In the genomic region with DNA sequence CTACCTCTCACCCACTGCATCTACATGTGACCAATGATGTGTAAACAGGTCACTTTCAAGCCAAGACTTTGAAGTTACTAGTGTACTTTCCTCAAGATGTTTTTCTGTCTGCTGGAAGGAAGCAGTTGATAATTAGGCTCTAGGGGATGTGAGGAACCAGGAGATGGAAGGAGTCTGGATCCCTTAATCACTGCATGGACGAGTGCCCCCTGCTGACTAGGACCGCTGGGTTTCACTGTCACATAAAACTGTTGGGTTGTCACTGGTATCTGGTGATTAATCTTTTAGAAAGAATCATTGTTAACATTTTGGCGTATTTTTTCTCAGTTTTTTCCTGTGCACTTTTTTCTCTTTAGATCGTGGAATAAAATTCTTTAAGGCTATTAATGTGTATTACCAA, we compare ENCODE assay signal across 8 cellular contexts.
DNase-seq lines count a peak whose midpoint lies in the region; ATAC-seq, FAIRE-seq and TF ChIP-seq lines count a peak whose summit lies in the region.
"Had no signal": no experiment of that assay in that cellular context is flagged by ENCODE, and none has a peak within 500 bp of the region (broad histone marks: within the 10 kb centered on the region; RNA-seq: fewer than 3 reads in every experiment).

No MANE protein-coding gene starts in this region.

- no peak overlapping the region for H3K27ac Mint-ChIP-seq in osteocyte (ENCODE audit: unreplicated experiment)
- H3K27ac Mint-ChIP-seq in activated T-cell treated with anti-CD3 and anti-CD28 coated beads, Interleukin-2, amount 50 U/mL, for 24 hours: no peak overlapping the region

- ATAC-seq in GM18867 (IDR thresholded peaks at IDR 0.05; ENCODE audit: unreplicated experiment): no peak
- no peak for ATAC-seq in HG02852 (IDR thresholded peaks at IDR 0.05; ENCODE audit: unreplicated experiment)

- H2BK20ac ChIP-seq in H1 (ENCODE audit: low read length): no peak overlapping the region

- no peak for FAIRE-seq in H1 (lab: Jason Lieb, UNC)

- H3K4me3 Mint-ChIP-seq in osteocyte (ENCODE audit: unreplicated experiment): no peak overlapping the region
- H3K4me3 Mint-ChIP-seq in activated T-cell treated with anti-CD3 and anti-CD28 coated beads, Interleukin-2, amount 50 U/mL, for 24 hours: no peak overlapping the region

- H3K4me1 ChIP-seq in H1 (replicated peaks in 1 of 4; ENCODE audit: control insufficient read depth in 3 of 4, insufficient read depth in 4 of 4, low read length in 3 of 4): no peaks in the 10 kb centered on the region

- no peaks in the 10 kb centered on the region for H3K36me3 Mint-ChIP-seq in osteocyte (ENCODE audit: unreplicated experiment)
- H3K36me3 Mint-ChIP-seq in activated T-cell treated with anti-CD3 and anti-CD28 coated beads, Interleukin-2, amount 50 U/mL, for 24 hours (ENCODE audit: low read depth): no peaks in the 10 kb centered on the region

- POLR2A ChIA-PET in H1 (lab: Charles Lee; ENCODE audit: partially characterized antibody): no interaction called here

- H3K27ac ChIP-seq in H1 (ENCODE audit: low read depth, low read length): no peak overlapping the region
- H3K27ac ChIP-seq: skin epidermis had no signal

- H4K5ac ChIP-seq in H1 (ENCODE audit: insufficient read length, low read depth, low read length): no peak overlapping the region

- no peak for TF ChIP-seq EP300 in H1 (IDR thresholded peaks at IDR 0.05; ENCODE audit: borderline replicate concordance in 1 of 2, low read depth in 2 of 2, low read length in 2 of 2)

- TF ChIP-seq CTCF in GM10266 (IDR thresholded peaks at IDR 0.05; ENCODE audit: control insufficient read depth, insufficient read depth, low read depth, missing control alignments): peak; percentile 41
- TF ChIP-seq CTCF in H1 (IDR thresholded peaks at IDR 0.05; ENCODE audit: control extremely low read depth in 1 of 3, insufficient read depth in 1 of 3, low read depth in 1 of 3, low read length in 3 of 3): peak; percentile 24 to 41 (median 30); a peak in 3 of 4 replicates
- peak; percentile 28 for TF ChIP-seq CTCF in osteocyte (IDR thresholded peaks at IDR 0.05)

- H3K4me2 ChIP-seq in H1 (ENCODE audit: insufficient read depth in 1 of 2, low read depth in 2 of 2, low read length in 2 of 2): no peak overlapping the region

- no peak overlapping the region for H2BK15ac ChIP-seq in H1 (ENCODE audit: low read length)

- H4K91ac ChIP-seq in H1 (replicated peaks; ENCODE audit: insufficient read length, low read length): no peak overlapping the region

- DNase-seq in GM10266 (ENCODE audit: extremely low spot score) (peak; percentile 23), LHCN-M2 (ENCODE audit: low read depth) (peak; percentile 19), H1 (ENCODE audit: low read depth in 1 of 2, low spot score in 2 of 2) (no peak), osteocyte (ENCODE audit: extremely low spot score, unreplicated experiment) (no peak)
- no peak for DNase-seq in activated T-cell treated with anti-CD3 and anti-CD28 coated beads, Interleukin-2, amount 50 U/mL, for 24 hours

- H2BK12ac ChIP-seq in H1 (ENCODE audit: low read depth, low read length): no peak overlapping the region

- no peaks in the 10 kb centered on the region for H3K4me1 Mint-ChIP-seq in osteocyte (ENCODE audit: unreplicated experiment)
- H3K4me1 Mint-ChIP-seq in activated T-cell treated with anti-CD3 and anti-CD28 coated beads, Interleukin-2, amount 50 U/mL, for 24 hours (ENCODE audit: low read depth): no peaks in the 10 kb centered on the region

- peaks cover 8% of the 10 kb centered on the region for H3K9me3 Mint-ChIP-seq in osteocyte (ENCODE audit: unreplicated experiment)
- no peaks in the 10 kb centered on the region for H3K9me3 Mint-ChIP-seq in activated T-cell treated with anti-CD3 and anti-CD28 coated beads, Interleukin-2, amount 50 U/mL, for 24 hours

- peak overlapping the region; percentile 50; the same call in 1 of the 2 replicates for H2AFZ ChIP-seq in H1 (ENCODE audit: low read length)

- no peak overlapping the region for H3K9ac ChIP-seq in H1 (replicated peaks in 1 of 4; ENCODE audit: extremely low read depth in 1 of 4, low read depth in 3 of 4, low read length in 3 of 4)

- H4K20me1 ChIP-seq in H1 (replicated peaks in 1 of 2; ENCODE audit: control insufficient read depth in 1 of 2, insufficient read depth in 2 of 2, low read length in 2 of 2): no peaks in the 10 kb centered on the region

- no peak overlapping the region for H3K4me3 ChIP-seq in H1 (ENCODE audit: extremely low read depth in 1 of 4, insufficient read depth in 2 of 4, low read depth in 3 of 4, low read length in 4 of 4)
- H3K4me3 ChIP-seq: skin epidermis had no signal

- TF ChIP-seq RAD21 in H1 (IDR thresholded peaks at IDR 0.05 in 1 of 2, conservative IDR thresholded peaks at IDR 0.05 in 1 of 2; ENCODE audit: low read depth in 2 of 2, low read length in 2 of 2): peak; percentile 31 to 46; a peak in 3 of 4 replicates

- no peak for TF ChIP-seq POLR2A in H1 (IDR thresholded peaks at IDR 0.05; ENCODE audit: control extremely low read depth in 1 of 2, low read depth in 2 of 2, low read length in 2 of 2)

- H3K36me3 ChIP-seq in H1 (ENCODE audit: control insufficient read depth in 2 of 4, insufficient read depth in 4 of 4, low read length in 3 of 4): no peaks in the 10 kb centered on the region

- no peak overlapping the region for H3K23ac ChIP-seq in H1 (ENCODE audit: insufficient read length)

- H3K79me1 ChIP-seq in H1 (ENCODE audit: low read depth, low read length): no peaks in the 10 kb centered on the region

- H2BK5ac ChIP-seq in H1 (ENCODE audit: low read depth, low read length): no peak overlapping the region

- no peaks in the 10 kb centered on the region for H3K9me3 ChIP-seq in H1 (ENCODE audit: insufficient read depth in 2 of 2, low read depth in 1 of 2, low read length in 1 of 2)

- H3K4ac ChIP-seq in H1 (replicated peaks; ENCODE audit: insufficient read length, low read depth, low read length): no peak overlapping the region

- H4K8ac ChIP-seq in H1 (ENCODE audit: extremely low read depth, insufficient read depth, low read length): no peak overlapping the region

- H3K23me2 ChIP-seq in H1 (ENCODE audit: low read depth, low read length): no peaks in the 10 kb centered on the region; the same call in 1 of the 2 replicates

- H3K27me3 Mint-ChIP-seq in osteocyte (ENCODE audit: unreplicated experiment): peaks cover 21% of the 10 kb centered on the region
- no peaks in the 10 kb centered on the region for H3K27me3 Mint-ChIP-seq in activated T-cell treated with anti-CD3 and anti-CD28 coated beads, Interleukin-2, amount 50 U/mL, for 24 hours

- H3K56ac ChIP-seq in H1 (replicated peaks; ENCODE audit: insufficient read length, low read depth, low read length): no peak overlapping the region

- H3K18ac ChIP-seq in H1 (ENCODE audit: extremely low read depth, low read length): no peak overlapping the region

- H3K79me2 ChIP-seq in H1 (ENCODE audit: control insufficient read depth in 1 of 2, insufficient read depth in 2 of 2, low read length in 2 of 2): no peaks in the 10 kb centered on the region

- CTCF ChIA-PET in H1 (lab: Charles Lee; ENCODE audit: partially characterized antibody): interaction anchor here (0.9 kb wide), 1 partner anchor 15 kb away, joined by 3 read pairs; no protein-coding TSS in a partner anchor

- no peak overlapping the region for H3K14ac ChIP-seq in H1 (ENCODE audit: insufficient read length)

- 72% methylated on average over 4 of the region's 4 CpGs; no CpG with 5 or more reads in 1 of the 2 experiments for WGBS in H1 (ENCODE audit: extremely low coverage in 1 of 2, insufficient coverage in 1 of 2, insufficient read length in 1 of 2, insufficient replicate concordance in 2 of 2, low coverage in 1 of 2, low lambda C conversion rate in 2 of 2, missing lambda C conversion rate in 1 of 2), 2 experiments

- H3K27me3 ChIP-seq in H1 (replicated peaks in 1 of 4; ENCODE audit: control insufficient read depth in 3 of 4, extremely low read depth in 1 of 4, insufficient read depth in 3 of 4, low read length in 3 of 4): no peaks in the 10 kb centered on the region

- no peak overlapping the region for H2BK120ac ChIP-seq in H1 (replicated peaks; ENCODE audit: low read depth, low read length)

- no peak overlapping the region for H2AK5ac ChIP-seq in H1 (ENCODE audit: low read depth, low read length)

TF ChIP-seq in H1, 55 proteins besides CTCF, POLR2A, EP300 and RAD21 (continues in another document):
- TF ChIP-seq NRF1 (IDR thresholded peaks at IDR 0.05; ENCODE audit: low read depth, low read length) (no peak), EZH2 (IDR thresholded peaks at IDR 0.05; ENCODE audit: low read depth, low read length, severe bottlenecking) (no peak)

Comparison
In these comparisons a context has a peak if more than half of its experiments do, and no peak if none do; other contexts are left out.
1. DNase-seq: peak in GM10266 (single experiment) and LHCN-M2 (single experiment); none in H1 (0 of 2), osteocyte (single experiment) and activated T-cell treated with anti-CD3 and anti-CD28 coated beads, Interleukin-2, amount 50 U/mL, for 24 hours (single experiment).
2. Peak in every context shown above with its lines, with median percentiles within 50 percentile points of each other: CTCF ChIP-seq.